Comparison of ENCODE assay signal across 1 cellular context in the genomic region with DNA sequence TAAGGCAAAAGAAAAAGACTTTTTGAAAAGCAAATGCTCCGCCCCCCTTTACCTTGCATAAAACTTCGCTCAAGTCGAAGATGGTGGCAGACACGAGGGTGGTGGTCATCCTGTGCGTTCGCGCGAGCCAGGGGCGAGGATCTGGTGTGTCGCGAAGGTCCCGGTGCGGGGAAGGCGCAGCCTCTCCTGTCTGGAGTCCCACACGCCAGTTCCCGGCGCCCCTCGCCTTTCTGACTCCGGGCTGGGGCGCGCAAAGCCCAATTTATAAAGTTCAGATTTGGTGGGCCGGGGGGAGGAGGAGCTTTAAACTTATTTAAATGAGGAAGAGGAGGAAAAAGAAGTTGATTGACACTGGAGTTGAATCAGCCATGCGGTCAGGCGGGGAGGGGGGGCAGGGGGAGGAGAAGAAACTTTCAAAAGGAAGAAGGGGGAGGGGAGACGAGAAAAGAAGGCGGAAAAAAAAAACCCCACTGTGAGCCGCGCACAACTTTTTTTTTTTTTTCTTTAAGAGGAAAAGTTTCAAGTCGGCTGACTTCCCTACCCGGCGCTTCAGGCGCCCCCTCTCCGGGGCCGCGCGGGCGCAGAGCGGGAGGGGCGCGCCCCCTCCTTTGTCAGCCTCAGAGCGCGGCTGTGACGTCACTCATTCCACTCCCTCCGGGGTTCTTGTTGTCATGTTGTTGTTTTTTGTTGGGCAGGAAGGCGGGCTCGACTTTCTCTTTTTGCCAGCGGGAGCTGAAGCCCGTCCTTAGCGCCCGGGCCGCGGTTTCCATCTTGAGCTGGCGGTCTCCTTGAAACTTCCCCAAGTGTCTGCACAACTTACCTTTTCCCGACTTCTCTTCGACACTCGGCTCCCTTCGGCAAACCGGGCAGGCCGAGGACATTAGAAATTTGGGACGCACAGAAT.
TF ChIP-seq lines count a peak whose summit lies in the region.

A gene with protein sequence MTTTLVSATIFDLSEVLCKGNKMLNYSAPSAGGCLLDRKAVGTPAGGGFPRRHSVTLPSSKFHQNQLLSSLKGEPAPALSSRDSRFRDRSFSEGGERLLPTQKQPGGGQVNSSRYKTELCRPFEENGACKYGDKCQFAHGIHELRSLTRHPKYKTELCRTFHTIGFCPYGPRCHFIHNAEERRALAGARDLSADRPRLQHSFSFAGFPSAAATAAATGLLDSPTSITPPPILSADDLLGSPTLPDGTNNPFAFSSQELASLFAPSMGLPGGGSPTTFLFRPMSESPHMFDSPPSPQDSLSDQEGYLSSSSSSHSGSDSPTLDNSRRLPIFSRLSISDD (minus strand): TSS at position 238 of the 904 bp plus-strand sequence. CDS start 129 bp downstream, at position 109.

TF ChIP-seq in HepG2, 621 proteins besides CTCF, POLR2A, EP300 and RAD21 (continued from another document and continues in another):
- TF ChIP-seq ZNF317 (CRISPR knock-in tag; IDR thresholded peaks at IDR 0.05) (peak; percentile 87), HNRNPLL (IDR thresholded peaks at IDR 0.05; ENCODE audit: low read depth, low read length, poor library complexity, severe bottlenecking) (peak; percentile 49), JARID2 (CRISPR knock-in tag; IDR thresholded peaks at IDR 0.05; ENCODE audit: insufficient replicate concordance) (peak; percentile 14), ZNF510 (CRISPR knock-in tag; IDR thresholded peaks at IDR 0.05; ENCODE audit: low read depth) (0 out of 2 replicates have a peak, but pooled peaks have one; percentile 55), PHF8 (CRISPR knock-in tag; IDR thresholded peaks at IDR 0.05) (peak; percentile 18), KLF9 (CRISPR knock-in tag; IDR thresholded peaks at IDR 0.05; ENCODE audit: low read depth) (no peak; the same call in 1 of the 2 replicates), KDM5A (IDR thresholded peaks at IDR 0.05; ENCODE audit: borderline replicate concordance, low read length) (peak; percentile 59; the same call in 1 of the 2 replicates), TOPORS (CRISPR knock-in tag; IDR thresholded peaks at IDR 0.05) (no peak), HNRNPL (IDR thresholded peaks at IDR 0.05; ENCODE audit: low read depth, low read length) (peak; percentile 73; the same call in 1 of the 2 replicates), GATAD1 (CRISPR knock-in tag; IDR thresholded peaks at IDR 0.05) (peak; percentile 8; the same call in 1 of the 2 replicates), ZNF709 (CRISPR knock-in tag; IDR thresholded peaks at IDR 0.05) (no peak; the same call in 1 of the 2 replicates), ZMAT3 (CRISPR knock-in tag; conservative IDR thresholded peaks at IDR 0.05) (peak; percentile 25; the same call in 1 of the 2 replicates), ZNF264 (CRISPR knock-in tag; IDR thresholded peaks at IDR 0.05) (0 out of 2 replicates have a peak, but pooled peaks have one; percentile 18), NR2F2 (IDR thresholded peaks at IDR 0.05; ENCODE audit: borderline replicate concordance, low read depth) (no peak), NAIF1 (CRISPR knock-in tag; IDR thresholded peaks at IDR 0.05; ENCODE audit: borderline replicate concordance) (no peak), SALL1 (CRISPR knock-in tag; IDR thresholded peaks at IDR 0.05) (0 out of 2 replicates have a peak, but pooled peaks have one; percentile 11), GABPA (IDR thresholded peaks at IDR 0.05; ENCODE audit: low read depth, low read length) (no peak), GABPA (CRISPR knock-in tag; IDR thresholded peaks at IDR 0.05; ENCODE audit: low read depth) (0 out of 2 replicates have a peak, but pooled peaks have one; percentile 8), DNMT3B (CRISPR knock-in tag; conservative IDR thresholded peaks at IDR 0.05) (0 out of 2 replicates have a peak, but pooled peaks have one; percentile 40), ATF7 (IDR thresholded peaks at IDR 0.05) (peak; percentile 95), ATF7 (CRISPR knock-in tag; IDR thresholded peaks at IDR 0.05) (peak; percentile 43; the same call in 1 of the 2 replicates), ZNF124 (CRISPR knock-in tag; IDR thresholded peaks at IDR 0.05) (0 out of 2 replicates have a peak, but pooled peaks have one; percentile 45), ZNF782 (CRISPR knock-in tag; IDR thresholded peaks at IDR 0.05; ENCODE audit: borderline replicate concordance) (no peak), MLLT10 (CRISPR knock-in tag; IDR thresholded peaks at IDR 0.05) (0 out of 2 replicates have a peak, but pooled peaks have one; percentile 27), ZNF563 (CRISPR knock-in tag; IDR thresholded peaks at IDR 0.05) (0 out of 2 replicates have a peak, but pooled peaks have one; percentile 20), CBX1 (IDR thresholded peaks at IDR 0.05; ENCODE audit: low read depth) (peak; percentile 87), JUN (CRISPR knock-in tag; IDR thresholded peaks at IDR 0.05) (peak; percentile 42; the same call in 1 of the 2 replicates), GPN1 (CRISPR knock-in tag; IDR thresholded peaks at IDR 0.05; ENCODE audit: borderline replicate concordance) (peak; percentile 56; the same call in 1 of the 2 replicates)
- TF ChIP-seq, protein P1, sequence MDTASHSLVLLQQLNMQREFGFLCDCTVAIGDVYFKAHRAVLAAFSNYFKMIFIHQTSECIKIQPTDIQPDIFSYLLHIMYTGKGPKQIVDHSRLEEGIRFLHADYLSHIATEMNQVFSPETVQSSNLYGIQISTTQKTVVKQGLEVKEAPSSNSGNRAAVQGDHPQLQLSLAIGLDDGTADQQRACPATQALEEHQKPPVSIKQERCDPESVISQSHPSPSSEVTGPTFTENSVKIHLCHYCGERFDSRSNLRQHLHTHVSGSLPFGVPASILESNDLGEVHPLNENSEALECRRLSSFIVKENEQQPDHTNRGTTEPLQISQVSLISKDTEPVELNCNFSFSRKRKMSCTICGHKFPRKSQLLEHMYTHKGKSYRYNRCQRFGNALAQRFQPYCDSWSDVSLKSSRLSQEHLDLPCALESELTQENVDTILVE (CRISPR knock-in tag; IDR thresholded peaks at IDR 0.05) = peak; percentile 19
- TF ChIP-seq, protein P2, sequence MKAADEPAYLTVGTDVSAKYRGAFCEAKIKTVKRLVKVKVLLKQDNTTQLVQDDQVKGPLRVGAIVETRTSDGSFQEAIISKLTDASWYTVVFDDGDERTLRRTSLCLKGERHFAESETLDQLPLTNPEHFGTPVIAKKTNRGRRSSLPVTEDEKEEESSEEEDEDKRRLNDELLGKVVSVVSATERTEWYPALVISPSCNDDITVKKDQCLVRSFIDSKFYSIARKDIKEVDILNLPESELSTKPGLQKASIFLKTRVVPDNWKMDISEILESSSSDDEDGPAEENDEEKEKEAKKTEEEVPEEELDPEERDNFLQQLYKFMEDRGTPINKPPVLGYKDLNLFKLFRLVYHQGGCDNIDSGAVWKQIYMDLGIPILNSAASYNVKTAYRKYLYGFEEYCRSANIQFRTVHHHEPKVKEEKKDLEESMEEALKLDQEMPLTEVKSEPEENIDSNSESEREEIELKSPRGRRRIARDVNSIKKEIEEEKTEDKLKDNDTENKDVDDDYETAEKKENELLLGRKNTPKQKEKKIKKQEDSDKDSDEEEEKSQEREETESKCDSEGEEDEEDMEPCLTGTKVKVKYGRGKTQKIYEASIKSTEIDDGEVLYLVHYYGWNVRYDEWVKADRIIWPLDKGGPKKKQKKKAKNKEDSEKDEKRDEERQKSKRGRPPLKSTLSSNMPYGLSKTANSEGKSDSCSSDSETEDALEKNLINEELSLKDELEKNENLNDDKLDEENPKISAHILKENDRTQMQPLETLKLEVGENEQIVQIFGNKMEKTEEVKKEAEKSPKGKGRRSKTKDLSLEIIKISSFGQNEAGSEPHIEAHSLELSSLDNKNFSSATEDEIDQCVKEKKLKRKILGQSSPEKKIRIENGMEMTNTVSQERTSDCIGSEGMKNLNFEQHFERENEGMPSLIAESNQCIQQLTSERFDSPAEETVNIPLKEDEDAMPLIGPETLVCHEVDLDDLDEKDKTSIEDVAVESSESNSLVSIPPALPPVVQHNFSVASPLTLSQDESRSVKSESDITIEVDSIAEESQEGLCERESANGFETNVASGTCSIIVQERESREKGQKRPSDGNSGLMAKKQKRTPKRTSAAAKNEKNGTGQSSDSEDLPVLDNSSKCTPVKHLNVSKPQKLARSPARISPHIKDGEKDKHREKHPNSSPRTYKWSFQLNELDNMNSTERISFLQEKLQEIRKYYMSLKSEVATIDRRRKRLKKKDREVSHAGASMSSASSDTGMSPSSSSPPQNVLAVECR (CRISPR knock-in tag; IDR thresholded peaks at IDR 0.05; ENCODE audit: borderline replicate concordance) = peak; percentile 72; the same call in 1 of the 2 replicates
- TF ChIP-seq, protein P3, sequence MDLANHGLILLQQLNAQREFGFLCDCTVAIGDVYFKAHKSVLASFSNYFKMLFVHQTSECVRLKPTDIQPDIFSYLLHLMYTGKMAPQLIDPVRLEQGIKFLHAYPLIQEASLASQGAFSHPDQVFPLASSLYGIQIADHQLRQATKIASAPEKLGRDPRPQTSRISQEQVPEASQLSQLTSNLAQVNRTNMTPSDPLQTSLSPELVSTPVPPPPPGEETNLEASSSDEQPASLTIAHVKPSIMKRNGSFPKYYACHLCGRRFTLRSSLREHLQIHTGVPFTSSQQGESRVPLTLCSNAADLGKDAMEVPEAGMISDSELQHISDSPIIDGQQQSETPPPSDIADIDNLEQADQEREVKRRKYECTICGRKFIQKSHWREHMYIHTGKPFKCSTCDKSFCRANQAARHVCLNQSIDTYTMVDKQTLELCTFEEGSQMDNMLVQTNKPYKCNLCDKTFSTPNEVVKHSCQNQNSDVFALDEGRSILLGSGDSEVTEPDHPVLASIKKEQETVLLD (CRISPR knock-in tag; IDR thresholded peaks at IDR 0.05; ENCODE audit: low read depth) = 0 out of 2 replicates have a peak, but pooled peaks have one; percentile 5
- TF ChIP-seq, protein P4, sequence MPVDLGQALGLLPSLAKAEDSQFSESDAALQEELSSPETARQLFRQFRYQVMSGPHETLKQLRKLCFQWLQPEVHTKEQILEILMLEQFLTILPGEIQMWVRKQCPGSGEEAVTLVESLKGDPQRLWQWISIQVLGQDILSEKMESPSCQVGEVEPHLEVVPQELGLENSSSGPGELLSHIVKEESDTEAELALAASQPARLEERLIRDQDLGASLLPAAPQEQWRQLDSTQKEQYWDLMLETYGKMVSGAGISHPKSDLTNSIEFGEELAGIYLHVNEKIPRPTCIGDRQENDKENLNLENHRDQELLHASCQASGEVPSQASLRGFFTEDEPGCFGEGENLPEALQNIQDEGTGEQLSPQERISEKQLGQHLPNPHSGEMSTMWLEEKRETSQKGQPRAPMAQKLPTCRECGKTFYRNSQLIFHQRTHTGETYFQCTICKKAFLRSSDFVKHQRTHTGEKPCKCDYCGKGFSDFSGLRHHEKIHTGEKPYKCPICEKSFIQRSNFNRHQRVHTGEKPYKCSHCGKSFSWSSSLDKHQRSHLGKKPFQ (CRISPR knock-in tag; IDR thresholded peaks at IDR 0.05; ENCODE audit: insufficient replicate concordance) = peak; percentile 33
- TF ChIP-seq, protein P5, sequence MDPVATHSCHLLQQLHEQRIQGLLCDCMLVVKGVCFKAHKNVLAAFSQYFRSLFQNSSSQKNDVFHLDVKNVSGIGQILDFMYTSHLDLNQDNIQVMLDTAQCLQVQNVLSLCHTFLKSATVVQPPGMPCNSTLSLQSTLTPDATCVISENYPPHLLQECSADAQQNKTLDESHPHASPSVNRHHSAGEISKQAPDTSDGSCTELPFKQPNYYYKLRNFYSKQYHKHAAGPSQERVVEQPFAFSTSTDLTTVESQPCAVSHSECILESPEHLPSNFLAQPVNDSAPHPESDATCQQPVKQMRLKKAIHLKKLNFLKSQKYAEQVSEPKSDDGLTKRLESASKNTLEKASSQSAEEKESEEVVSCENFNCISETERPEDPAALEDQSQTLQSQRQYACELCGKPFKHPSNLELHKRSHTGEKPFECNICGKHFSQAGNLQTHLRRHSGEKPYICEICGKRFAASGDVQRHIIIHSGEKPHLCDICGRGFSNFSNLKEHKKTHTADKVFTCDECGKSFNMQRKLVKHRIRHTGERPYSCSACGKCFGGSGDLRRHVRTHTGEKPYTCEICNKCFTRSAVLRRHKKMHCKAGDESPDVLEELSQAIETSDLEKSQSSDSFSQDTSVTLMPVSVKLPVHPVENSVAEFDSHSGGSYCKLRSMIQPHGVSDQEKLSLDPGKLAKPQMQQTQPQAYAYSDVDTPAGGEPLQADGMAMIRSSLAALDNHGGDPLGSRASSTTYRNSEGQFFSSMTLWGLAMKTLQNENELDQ (CRISPR knock-in tag; IDR thresholded peaks at IDR 0.05; ENCODE audit: borderline replicate concordance) = no peak
- TF ChIP-seq, protein P6, sequence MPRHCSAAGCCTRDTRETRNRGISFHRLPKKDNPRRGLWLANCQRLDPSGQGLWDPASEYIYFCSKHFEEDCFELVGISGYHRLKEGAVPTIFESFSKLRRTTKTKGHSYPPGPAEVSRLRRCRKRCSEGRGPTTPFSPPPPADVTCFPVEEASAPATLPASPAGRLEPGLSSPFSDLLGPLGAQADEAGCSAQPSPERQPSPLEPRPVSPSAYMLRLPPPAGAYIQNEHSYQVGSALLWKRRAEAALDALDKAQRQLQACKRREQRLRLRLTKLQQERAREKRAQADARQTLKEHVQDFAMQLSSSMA (CRISPR knock-in tag; IDR thresholded peaks at IDR 0.05) = no peak
- TF ChIP-seq, protein P7, sequence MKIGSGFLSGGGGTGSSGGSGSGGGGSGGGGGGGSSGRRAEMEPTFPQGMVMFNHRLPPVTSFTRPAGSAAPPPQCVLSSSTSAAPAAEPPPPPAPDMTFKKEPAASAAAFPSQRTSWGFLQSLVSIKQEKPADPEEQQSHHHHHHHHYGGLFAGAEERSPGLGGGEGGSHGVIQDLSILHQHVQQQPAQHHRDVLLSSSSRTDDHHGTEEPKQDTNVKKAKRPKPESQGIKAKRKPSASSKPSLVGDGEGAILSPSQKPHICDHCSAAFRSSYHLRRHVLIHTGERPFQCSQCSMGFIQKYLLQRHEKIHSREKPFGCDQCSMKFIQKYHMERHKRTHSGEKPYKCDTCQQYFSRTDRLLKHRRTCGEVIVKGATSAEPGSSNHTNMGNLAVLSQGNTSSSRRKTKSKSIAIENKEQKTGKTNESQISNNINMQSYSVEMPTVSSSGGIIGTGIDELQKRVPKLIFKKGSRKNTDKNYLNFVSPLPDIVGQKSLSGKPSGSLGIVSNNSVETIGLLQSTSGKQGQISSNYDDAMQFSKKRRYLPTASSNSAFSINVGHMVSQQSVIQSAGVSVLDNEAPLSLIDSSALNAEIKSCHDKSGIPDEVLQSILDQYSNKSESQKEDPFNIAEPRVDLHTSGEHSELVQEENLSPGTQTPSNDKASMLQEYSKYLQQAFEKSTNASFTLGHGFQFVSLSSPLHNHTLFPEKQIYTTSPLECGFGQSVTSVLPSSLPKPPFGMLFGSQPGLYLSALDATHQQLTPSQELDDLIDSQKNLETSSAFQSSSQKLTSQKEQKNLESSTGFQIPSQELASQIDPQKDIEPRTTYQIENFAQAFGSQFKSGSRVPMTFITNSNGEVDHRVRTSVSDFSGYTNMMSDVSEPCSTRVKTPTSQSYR (CRISPR knock-in tag; IDR thresholded peaks at IDR 0.05; ENCODE audit: borderline replicate concordance) = peak; percentile 68; the same call in 1 of the 2 replicates
- TF ChIP-seq, protein P8, sequence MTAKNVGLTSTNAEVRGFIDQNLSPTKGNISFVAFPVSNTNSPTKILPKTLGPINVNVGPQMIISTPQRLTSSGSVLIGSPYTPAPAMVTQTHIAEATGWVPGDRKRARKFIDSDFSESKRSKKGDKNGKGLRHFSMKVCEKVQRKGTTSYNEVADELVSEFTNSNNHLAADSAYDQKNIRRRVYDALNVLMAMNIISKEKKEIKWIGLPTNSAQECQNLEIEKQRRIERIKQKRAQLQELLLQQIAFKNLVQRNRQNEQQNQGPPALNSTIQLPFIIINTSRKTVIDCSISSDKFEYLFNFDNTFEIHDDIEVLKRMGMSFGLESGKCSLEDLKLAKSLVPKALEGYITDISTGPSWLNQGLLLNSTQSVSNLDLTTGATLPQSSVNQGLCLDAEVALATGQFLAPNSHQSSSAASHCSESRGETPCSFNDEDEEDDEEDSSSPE (CRISPR knock-in tag; IDR thresholded peaks at IDR 0.05) = peak; percentile 39
